ENCODE assay signal across 9 cellular contexts in the genomic region with DNA sequence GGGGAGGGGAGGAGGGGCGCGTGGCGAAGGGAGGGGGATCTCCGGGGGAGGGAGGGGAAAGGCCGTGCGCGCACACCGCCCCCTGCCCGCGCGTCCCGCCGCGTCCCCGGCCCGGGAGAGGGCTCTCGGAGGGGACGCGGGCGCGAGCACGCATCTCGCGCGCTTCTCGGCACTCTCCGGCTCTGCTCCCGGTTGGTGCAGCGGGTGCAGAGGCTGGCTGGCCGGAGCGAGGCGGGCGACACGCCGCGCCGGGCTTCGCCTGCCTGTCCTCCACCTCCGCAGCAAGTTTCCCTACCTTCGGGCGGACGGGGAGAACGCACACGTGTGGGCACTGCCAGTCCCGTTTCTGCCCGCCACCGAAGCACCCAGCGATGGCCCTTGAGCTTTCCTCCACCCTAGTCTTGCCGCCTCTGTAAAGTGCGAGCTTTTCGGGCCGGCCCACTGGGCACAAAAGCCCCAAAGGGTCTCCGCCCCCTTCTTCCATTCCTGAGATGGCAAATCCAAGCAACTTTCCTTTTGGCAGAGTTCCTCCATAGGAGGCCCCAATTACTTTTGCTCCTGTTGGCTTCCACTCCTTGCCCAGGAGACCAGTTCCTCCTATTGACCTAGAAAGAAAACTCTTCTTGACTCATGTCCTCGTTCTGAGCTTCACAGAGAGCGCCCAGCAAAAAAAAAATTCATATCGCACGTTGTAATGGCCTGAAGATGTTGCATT. TPM values are rescaled to one million over a fixed set of nuclear protein-coding genes. Genes with fewer than 3 reads are reported as not detected.
DNase-seq lines count a peak whose midpoint lies in the region; ATAC-seq and TF ChIP-seq lines count a peak whose summit lies in the region.
"Had no signal": no experiment of that assay in that cellular context is flagged by ENCODE, and none has a peak within 500 bp of the region (broad histone marks: within the 10 kb centered on the region; RNA-seq: fewer than 3 reads in every experiment).

No MANE protein-coding gene starts in this region.

- BruUV-seq in Caco-2 (replicated peaks; lab: Mats Ljungman, UMichigan) = no TSS peak
- BruUV-seq in PC-3 (replicated peaks; lab: Mats Ljungman, UMichigan) = no TSS peak

- H3K4me3 Mint-ChIP-seq in Caco-2 (ENCODE audit: unreplicated experiment) (peak overlapping the region; percentile 83), nephron progenitor cell (peak overlapping the region; percentile 94)

- peak overlapping the region; percentile 71 for H3K4me3 ChIP-seq in Caco-2 (ENCODE audit: low read depth, low read length)
- H3K4me3 ChIP-seq in PC-3 (ENCODE audit: low read length) = peak overlapping the region; percentile 94

- CTCF ChIA-PET in Caco-2 (lab: Charles Lee) = interaction anchor here (0.6 to 2.0 kb wide), 9 partner anchors 20 to 175 kb away, joined by 3 to 17 read pairs (median 4); partner anchors contain the start of genes EIF4B and SPRYD3
- CTCF ChIA-PET in PC-3 (lab: Charles Lee) = interaction anchor here (0.6 to 1.3 kb wide), 3 partner anchors 22 to 130 kb away, joined by 4 to 8 read pairs (median 5); partner anchors contain the start of gene ITGB7

- peaks cover 41% of the 10 kb centered on the region for H3K36me3 Mint-ChIP-seq in Caco-2 (ENCODE audit: insufficient read depth, unreplicated experiment)
- H3K36me3 Mint-ChIP-seq in nephron progenitor cell (ENCODE audit: low read depth) = peaks cover 49% of the 10 kb centered on the region

- H3K4me1 ChIP-seq in Caco-2 (peaks cover 20% of the 10 kb centered on the region), PC-3 (ENCODE audit: insufficient read depth, low read length) (peaks cover 31% of the 10 kb centered on the region)

- DNase-seq in Caco-2 = peak; percentile 88 to 90
- DNase-seq in HPDE6-E6E7 (ENCODE audit: extremely low spot score) = peak; percentile 82
- DNase-seq in PC-3 = peak; percentile 86
- peak; percentile 70 for DNase-seq in activated effector memory CD4-positive, alpha-beta T cell treated with Interleukin-2 at 50 U/mL for 16 hours
- DNase-seq in fibroblast of the conjunctiva (ENCODE audit: low read depth) = peak; percentile 64
- DNase-seq in nephron progenitor cell = peak; percentile 83
- DNase-seq in superior temporal gyrus (ENCODE audit: extremely low spot score) = peak; percentile 52

- peak overlapping the region; percentile 89 for H3K4me2 ChIP-seq in PC-3 (ENCODE audit: low read length)

- H3K27me3 ChIP-seq in Caco-2 (replicated peaks; ENCODE audit: control insufficient read depth, insufficient read depth, low read length) (no peaks in the 10 kb centered on the region), PC-3 (ENCODE audit: low read length) (no peaks in the 10 kb centered on the region)

- POLR2A ChIA-PET in Caco-2 (lab: Charles Lee) (interaction anchor here (0.6 to 2.0 kb wide), 15 partner anchors 33 to 1130 kb away, joined by 3 to 14 read pairs (median 6); partner anchors contain the start of genes AAAS, EIF4B, ESPL1 and NR4A1), PC-3 (lab: Charles Lee; ENCODE audit: unreplicated experiment) (interaction anchor here (0.6 kb wide), 1 partner anchor 141 kb away, joined by 11 read pairs; no protein-coding TSS in a partner anchor)

- H3K27ac Mint-ChIP-seq in Caco-2 (ENCODE audit: unreplicated experiment) (peak overlapping the region; percentile 85), nephron progenitor cell (peak overlapping the region; percentile 99)

- H3K79me2 ChIP-seq in PC-3 (ENCODE audit: low read length) = peaks cover 39% of the 10 kb centered on the region

- H3K9me3 ChIP-seq in Caco-2 (no peaks in the 10 kb centered on the region), PC-3 (ENCODE audit: low read length) (no peaks in the 10 kb centered on the region)

- no peaks in the 10 kb centered on the region for H4K20me1 ChIP-seq in PC-3 (ENCODE audit: low read length)

- H3K9me3 Mint-ChIP-seq in Caco-2 (ENCODE audit: unreplicated experiment) = no peaks in the 10 kb centered on the region
- no peaks in the 10 kb centered on the region for H3K9me3 Mint-ChIP-seq in nephron progenitor cell

- no peaks in the 10 kb centered on the region for H3K27me3 Mint-ChIP-seq in Caco-2 (ENCODE audit: insufficient read depth, unreplicated experiment)
- H3K27me3 Mint-ChIP-seq in nephron progenitor cell (ENCODE audit: low read depth, poor library complexity) = peaks cover 3% of the 10 kb centered on the region

- H3K9ac ChIP-seq in PC-3 (ENCODE audit: low read length) = peak overlapping the region; percentile 84

- H3K27ac ChIP-seq in PC-3 (ENCODE audit: low read length) = peak overlapping the region; percentile 90

- peak; percentile 44 for ATAC-seq in GM21360 (IDR thresholded peaks at IDR 0.05; ENCODE audit: unreplicated experiment)
- ATAC-seq in PC-3 = peak; percentile 73

- TF ChIP-seq CTCF in Caco-2 (IDR thresholded peaks at IDR 0.05; ENCODE audit: insufficient read depth in 1 of 2, low read depth in 1 of 2, low read length in 1 of 2, severe bottlenecking in 1 of 2, unreplicated experiment in 1 of 2) (peak in 1 of 2 experiments; percentile 0), PC-3 (conservative IDR thresholded peaks at IDR 0.05; ENCODE audit: low read depth, low read length) (no peak), nephron progenitor cell (IDR thresholded peaks at IDR 0.05) (no peak)

- intact Hi-C loops in Caco-2 (cut with micrococcal nuclease; ENCODE audit: unreplicated experiment) (no loop called here), PC-3 (cut with micrococcal nuclease) (loop anchor here (2.0 kb wide), 1 partner anchor 40 kb away; no protein-coding TSS in a partner anchor)

- H2AFZ ChIP-seq in PC-3 (ENCODE audit: low read length) = peak overlapping the region; percentile 94

- peaks cover 5% of the 10 kb centered on the region for H3F3A ChIP-seq in PC-3 (ENCODE audit: low read length, unreplicated experiment)

- H3K36me3 ChIP-seq in Caco-2 (ENCODE audit: control insufficient read depth, insufficient read depth, low read length) = peaks cover 9% of the 10 kb centered on the region
- H3K36me3 ChIP-seq in PC-3 (ENCODE audit: low read depth, low read length) = peaks cover 30% of the 10 kb centered on the region

- H3K9me2 ChIP-seq in PC-3 (replicated peaks; ENCODE audit: low read length) = no peaks in the 10 kb centered on the region

- peaks cover 18% of the 10 kb centered on the region for H3K4me1 Mint-ChIP-seq in Caco-2 (ENCODE audit: low read depth, unreplicated experiment)
- peaks cover 57% of the 10 kb centered on the region for H3K4me1 Mint-ChIP-seq in nephron progenitor cell

RNA-seq across cellular contexts. Expression of gene CSAD, which starts 0.4 kb away (rescaled TPM):
- 20.1 and 23.0 TPM in 2 replicates for total RNA-seq in Caco-2 (2022)
- 21.5 and 23.8 TPM in 2 replicates for total RNA-seq in PC-3 (2014; rRNA removed)

RNA-seq across cellular contexts. Expression of gene ZNF740, which starts 0.6 kb away (rescaled TPM):
- 35.8 and 43.0 TPM in 2 replicates for total RNA-seq in Caco-2 (2022)
- total RNA-seq in PC-3 (2014; rRNA removed) = 12.3 and 12.8 TPM in 2 replicates

RNA-seq across cellular contexts. Expression of gene ITGB7, which starts 26.0 kb away (rescaled TPM):
- total RNA-seq in Caco-2 (2022) = 1.1 TPM in 2 replicates
- total RNA-seq in PC-3 (2014; rRNA removed) = 1.9 and 3.4 TPM in 2 replicates
- total RNA-seq: glomerular endothelial cell had no signal

RNA-seq across cellular contexts. Expression of gene RARG, which starts 50.9 kb away (rescaled TPM):
- total RNA-seq in Caco-2 (2022) (11.8 and 12.9 TPM in 2 replicates), PC-3 (2014; rRNA removed) (62.0 and 73.5 TPM in 2 replicates)

Comparison
In these comparisons a context has a peak if more than half of its experiments do, and no peak if none do; other contexts are left out.
1. Peak in every context shown above with its lines: DNase-seq, ATAC-seq, H3K4me3 ChIP-seq and H3K27ac ChIP-seq.